24 cellular contexts compared by ENCODE assay signal in genomic region chr22:33404723-33405122, GRCh38.
"Had no signal": no experiment of that assay in that cellular context is flagged by ENCODE, and none has a peak within 500 bp of the region (broad histone marks: within the 10 kb centered on the region; RNA-seq: fewer than 3 reads in every experiment).

No MANE protein-coding gene starts in this region.

- H3K9me3 ChIP-seq: esophagus squamous epithelium, left ventricle myocardium inferior, lower lobe of right lung, ovary, sigmoid colon, stomach, thyroid gland, vagina had no signal

- H3K4me3 Mint-ChIP-seq: naive thymus-derived CD8-positive, alpha-beta T cell; nephron progenitor cell; stimulated activated effector memory CD8-positive, alpha-beta T cell treated with anti-CD3 and anti-CD28 coated beads, Interleukin-12 subunit alpha, Interleukin-12 subunit beta, amount 100 ng/mL, for 72 hours had no signal

- H3K27ac ChIP-seq: coronary artery, esophagus squamous epithelium, lower lobe of right lung, ovary, sigmoid colon, stomach, thyroid gland, vagina had no signal

- H3K4me1 Mint-ChIP-seq: naive thymus-derived CD8-positive, alpha-beta T cell; stimulated activated effector memory CD8-positive, alpha-beta T cell treated with anti-CD3 and anti-CD28 coated beads, Interleukin-12 subunit alpha, Interleukin-12 subunit beta, amount 100 ng/mL, for 72 hours had no signal

- H3K27me3 ChIP-seq: esophagus squamous epithelium, ovary, sigmoid colon, stomach, thyroid gland, vagina had no signal

- H3K4me1 ChIP-seq: esophagus squamous epithelium, lower lobe of right lung, sigmoid colon, thyroid gland, vagina had no signal

- H3K9me3 Mint-ChIP-seq: nephron progenitor cell had no signal

- H3K36me3 Mint-ChIP-seq: naive thymus-derived CD8-positive, alpha-beta T cell; stimulated activated effector memory CD8-positive, alpha-beta T cell treated with anti-CD3 and anti-CD28 coated beads, Interleukin-12 subunit alpha, Interleukin-12 subunit beta, amount 100 ng/mL, for 72 hours had no signal

- H3K27ac Mint-ChIP-seq: naive thymus-derived CD8-positive, alpha-beta T cell; nephron progenitor cell; stimulated activated effector memory CD8-positive, alpha-beta T cell treated with anti-CD3 and anti-CD28 coated beads, Interleukin-12 subunit alpha, Interleukin-12 subunit beta, amount 100 ng/mL, for 72 hours had no signal

- DNase-seq: dermis blood vessel endothelial cell; effector memory CD4-positive, alpha-beta T cell; erythroblast; esophagus squamous epithelium; foreskin melanocyte; left colon; lower lobe of right lung; naive thymus-derived CD8-positive, alpha-beta T cell; nephron progenitor cell; occipital lobe; ovary; posterior cingulate gyrus; sigmoid colon; stimulated activated CD4-positive, alpha-beta T cell treated with anti-CD3 and anti-CD28 coated beads, Interleukin-2, amount 100 ng/mL, for 24 hours; stimulated activated CD4-positive, alpha-beta T cell treated with anti-CD3 and anti-CD28 coated beads, Interleukin-4, amount 100 ng/mL, for 24 hours; stimulated activated naive CD4-positive, alpha-beta T cell treated with Interleukin-2 at 50 U/mL for 16 hours; stomach had no signal

- H3K4me3 ChIP-seq: coronary artery, esophagus squamous epithelium, left ventricle myocardium inferior, lower lobe of right lung, ovary, sigmoid colon, stomach, thyroid gland, vagina had no signal

- H3K36me3 ChIP-seq: esophagus squamous epithelium, left ventricle myocardium inferior, lower lobe of right lung, ovary, thyroid gland, vagina had no signal

- FAIRE-seq: endometrium, keratinocyte had no signal

- ATAC-seq: left colon; lower lobe of right lung; naive thymus-derived CD8-positive, alpha-beta T cell; stimulated activated effector memory CD8-positive, alpha-beta T cell treated with anti-CD3 and anti-CD28 coated beads, Interleukin-12 subunit alpha, Interleukin-12 subunit beta, amount 100 ng/mL, for 72 hours had no signal
